Comparison of ENCODE assay signal across 24 cellular contexts in the genomic region with DNA sequence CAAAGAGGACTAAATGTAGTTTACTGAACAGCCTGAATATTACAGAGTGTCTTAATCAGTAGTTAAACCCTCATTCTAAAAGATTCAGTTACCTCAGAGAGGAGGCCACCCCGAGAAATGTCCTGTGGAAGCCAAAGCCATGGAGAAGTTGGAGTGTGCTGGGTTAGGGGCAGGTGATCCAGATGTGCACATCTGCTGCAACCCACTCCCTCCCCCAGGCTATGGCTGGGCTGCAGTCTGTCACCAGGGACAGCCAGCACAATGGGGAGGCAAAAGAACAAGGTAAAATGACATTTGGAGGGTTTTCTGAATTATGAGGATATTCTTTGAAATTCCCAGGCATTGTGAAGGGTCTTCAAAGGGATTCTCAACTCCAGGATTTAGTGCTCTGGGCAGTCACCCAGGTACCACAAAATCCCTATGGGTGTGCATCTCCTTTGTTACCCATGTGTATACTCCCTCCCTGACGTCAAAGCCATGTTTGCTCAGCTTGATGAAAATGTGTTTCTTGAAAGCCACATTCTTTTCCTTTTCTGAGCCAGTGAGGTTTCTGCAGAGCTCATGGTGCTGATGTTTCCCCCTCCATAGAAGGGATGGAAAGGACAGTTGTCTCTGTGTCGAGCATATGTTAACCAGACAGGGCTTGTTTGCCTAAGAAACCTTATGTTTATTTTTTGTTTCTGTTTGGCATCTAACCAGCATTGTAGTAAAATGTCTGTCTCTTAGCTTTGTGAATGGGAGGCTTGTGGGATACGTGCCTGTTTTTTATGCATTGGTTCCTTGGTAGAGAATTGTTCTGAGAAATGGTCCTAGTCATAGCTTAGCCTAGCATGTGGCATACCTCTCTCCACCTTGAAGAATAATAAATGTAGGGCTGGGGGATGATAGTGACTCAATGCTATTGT.
A peak's percentile ranks its signal among the peaks of the same experiment; 100 is the strongest.
DNase-seq lines count a peak whose midpoint lies in the region; ATAC-seq and TF ChIP-seq lines count a peak whose summit lies in the region.
"Had no signal": no experiment of that assay in that cellular context is flagged by ENCODE, and none has a peak within 500 bp of the region (broad histone marks: within the 10 kb centered on the region; RNA-seq: fewer than 3 reads in every experiment).

No MANE protein-coding gene starts in this region.

- ATAC-seq in HG02623 (IDR thresholded peaks at IDR 0.05; ENCODE audit: unreplicated experiment) = no peak
- no peak for ATAC-seq in GM21528 (IDR thresholded peaks at IDR 0.05; ENCODE audit: low FRiP score, unreplicated experiment)
- ATAC-seq: HepG2; left colon; stimulated activated naive CD8-positive, alpha-beta T cell treated with anti-CD3 and anti-CD28 coated beads, Interleukin-15, Interleukin-2, amounts not matched to agents 100 U/mL and 50 U/mL, for 24 hours; T-cell had no signal

- DNase-seq in NCI-H748 (lab: John Stamatoyannopoulos, UW; ENCODE audit: unreplicated experiment) (peak; percentile 27), NCI-H748 treated with DMSO at 0.1 percent for 48 hours (lab: John Stamatoyannopoulos, UW) (no peak), SHP77 treated with DMSO at 0.1 percent for 48 hours (lab: John Stamatoyannopoulos, UW) (peak; percentile 99), fibroblast of mammary gland (ENCODE audit: low read depth) (peak; percentile 71), HuH-7.5 (ENCODE audit: low spot score) (no peak), NCI-H345 treated with DMSO at 0.1 percent for 48 hours (lab: John Stamatoyannopoulos, UW; ENCODE audit: unreplicated experiment) (no peak)
- DNase-seq: activated CD4-positive, alpha-beta T cell treated with anti-CD3 and anti-CD28 coated beads for 1 hour; activated naive CD4-positive, alpha-beta T cell; activated T-cell treated with anti-CD3 and anti-CD28 coated beads, Interleukin-2, amount 50 U/mL, for 24 hours; BE2C; erythroblast; glutamatergic neuron; left colon; mesenchymal stem cell; NCI-H1417 treated with DMSO at 0.1 percent for 48 hours; NCI-H82; stimulated activated CD4-positive, alpha-beta T cell treated with anti-CD3 and anti-CD28 coated beads, Interleukin-4, amount 100 ng/mL, for 1 hour; stimulated activated naive CD8-positive, alpha-beta T cell treated with anti-CD3 and anti-CD28 coated beads, Interleukin-15, Interleukin-2, amounts not matched to agents 100 U/mL and 50 U/mL, for 24 hours; T-cell; thyroid gland had no signal

- no peak for TF ChIP-seq CTCF in fibroblast of mammary gland (conservative IDR thresholded peaks at IDR 0.05; ENCODE audit: control insufficient read depth, insufficient read depth, low read depth, low read length)

- H3K4me3 ChIP-seq in fibroblast of mammary gland (ENCODE audit: control insufficient read depth, low read depth, low read length) = no peak overlapping the region
- H3K4me3 ChIP-seq: smooth muscle cell, thyroid gland had no signal

Comparison
In these comparisons a context has a peak if more than half of its experiments do, and no peak if none do; other contexts are left out.
1. DNase-seq: peak in NCI-H748 (single experiment), SHP77 treated with DMSO at 0.1 percent for 48 hours (single experiment) and fibroblast of mammary gland (single experiment); none in NCI-H748 treated with DMSO at 0.1 percent for 48 hours (single experiment), HuH-7.5 (single experiment) and NCI-H345 treated with DMSO at 0.1 percent for 48 hours (single experiment).